ENCODE assay signal across 8 cellular contexts in genomic region chr12:121806556-121807308, GRCh38. TPM values are rescaled to one million over a fixed set of nuclear protein-coding genes. Genes with fewer than 3 reads are reported as not detected.
A peak's percentile ranks its signal among the peaks of the same experiment; 100 is the strongest.
DNase-seq lines count a peak whose midpoint lies in the region; ATAC-seq lines count a peak whose summit lies in the region.

No MANE protein-coding gene starts in this region.

- H3K27me3 Mint-ChIP-seq in activated CD8-positive, alpha-beta memory T cell treated with anti-CD3 and anti-CD28 coated beads, Interleukin-2, amount 10 ng/mL, durations not matched to agents 7 days and 5 days: no peaks in the 10 kb centered on the region
- H3K27me3 Mint-ChIP-seq in activated CD4-positive, alpha-beta memory T cell treated with anti-CD3 and anti-CD28 coated beads, Interleukin-2, amount 10 ng/mL, durations not matched to agents 7 days and 5 days: no peaks in the 10 kb centered on the region

- peaks cover 40% of the 10 kb centered on the region for H3K4me1 Mint-ChIP-seq in activated CD8-positive, alpha-beta memory T cell treated with anti-CD3 and anti-CD28 coated beads, Interleukin-2, amount 10 ng/mL, durations not matched to agents 7 days and 5 days
- peaks cover 45% of the 10 kb centered on the region for H3K4me1 Mint-ChIP-seq in activated CD4-positive, alpha-beta memory T cell treated with anti-CD3 and anti-CD28 coated beads, Interleukin-2, amount 10 ng/mL, durations not matched to agents 7 days and 5 days
- peaks cover 46% of the 10 kb centered on the region for H3K4me1 Mint-ChIP-seq in stimulated activated effector memory CD8-positive, alpha-beta T cell treated with anti-CD3 and anti-CD28 coated beads, Interleukin-12 subunit alpha, Interleukin-12 subunit beta, amount 100 ng/mL, for 72 hours

- H3K4me1 ChIP-seq in iPS-18a (ENCODE audit: control insufficient read depth, low read depth, low read length): peaks cover 17% of the 10 kb centered on the region

- peak overlapping the region; percentile 31 for H3K4me3 ChIP-seq in iPS-18a (ENCODE audit: low read length)

- H3K36me3 Mint-ChIP-seq in activated CD8-positive, alpha-beta memory T cell treated with anti-CD3 and anti-CD28 coated beads, Interleukin-2, amount 10 ng/mL, durations not matched to agents 7 days and 5 days: peaks cover 35% of the 10 kb centered on the region
- H3K36me3 Mint-ChIP-seq in activated CD4-positive, alpha-beta memory T cell treated with anti-CD3 and anti-CD28 coated beads, Interleukin-2, amount 10 ng/mL, durations not matched to agents 7 days and 5 days (ENCODE audit: low read depth): peaks cover 58% of the 10 kb centered on the region
- peaks cover 80% of the 10 kb centered on the region for H3K36me3 Mint-ChIP-seq in stimulated activated effector memory CD8-positive, alpha-beta T cell treated with anti-CD3 and anti-CD28 coated beads, Interleukin-12 subunit alpha, Interleukin-12 subunit beta, amount 100 ng/mL, for 72 hours

- H3K27ac Mint-ChIP-seq in activated CD8-positive, alpha-beta memory T cell treated with anti-CD3 and anti-CD28 coated beads, Interleukin-2, amount 10 ng/mL, durations not matched to agents 7 days and 5 days: peak overlapping the region; percentile 95
- H3K27ac Mint-ChIP-seq in activated CD4-positive, alpha-beta memory T cell treated with anti-CD3 and anti-CD28 coated beads, Interleukin-2, amount 10 ng/mL, durations not matched to agents 7 days and 5 days: peak overlapping the region; percentile 82
- H3K27ac Mint-ChIP-seq in stimulated activated effector memory CD8-positive, alpha-beta T cell treated with anti-CD3 and anti-CD28 coated beads, Interleukin-12 subunit alpha, Interleukin-12 subunit beta, amount 100 ng/mL, for 72 hours: peak overlapping the region; percentile 94

- no peak for ATAC-seq in activated CD8-positive, alpha-beta memory T cell treated with anti-CD3 and anti-CD28 coated beads, Interleukin-2, amount 10 ng/mL, durations not matched to agents 7 days and 5 days
- no peak for ATAC-seq in stimulated activated effector memory CD8-positive, alpha-beta T cell treated with anti-CD3 and anti-CD28 coated beads, Interleukin-12 subunit alpha, Interleukin-12 subunit beta, amount 100 ng/mL, for 72 hours
- ATAC-seq in GM18517 (IDR thresholded peaks at IDR 0.05; ENCODE audit: unreplicated experiment) (no peak), HG03159 (IDR thresholded peaks at IDR 0.05; ENCODE audit: unreplicated experiment) (no peak)

- peak overlapping the region; percentile 85 for H3K4me3 Mint-ChIP-seq in activated CD8-positive, alpha-beta memory T cell treated with anti-CD3 and anti-CD28 coated beads, Interleukin-2, amount 10 ng/mL, durations not matched to agents 7 days and 5 days
- H3K4me3 Mint-ChIP-seq in activated CD4-positive, alpha-beta memory T cell treated with anti-CD3 and anti-CD28 coated beads, Interleukin-2, amount 10 ng/mL, durations not matched to agents 7 days and 5 days: peak overlapping the region; percentile 95
- peak overlapping the region; percentile 97 for H3K4me3 Mint-ChIP-seq in stimulated activated effector memory CD8-positive, alpha-beta T cell treated with anti-CD3 and anti-CD28 coated beads, Interleukin-12 subunit alpha, Interleukin-12 subunit beta, amount 100 ng/mL, for 72 hours

- no peaks in the 10 kb centered on the region for H3K27me3 ChIP-seq in iPS-18a (ENCODE audit: control insufficient read depth, insufficient read depth, low read length)

- POLR2A ChIA-PET in activated CD4-positive, alpha-beta memory T cell treated with anti-CD3 and anti-CD28 coated beads, Interleukin-2, amount 10 ng/mL, durations not matched to agents 7 days and 5 days (lab: Charles Lee): interaction anchor here (0.8 to 27.1 kb wide), 4 partner anchors 8 to 89 kb away, joined by 3 to 1170 read pairs (median 4); partner anchors contain the start of genes PSMD9 and RHOF

- H3K9me3 ChIP-seq in iPS-18a (ENCODE audit: control insufficient read depth, low read depth, low read length): no peaks in the 10 kb centered on the region

- no peaks in the 10 kb centered on the region for H3K9me3 Mint-ChIP-seq in activated CD8-positive, alpha-beta memory T cell treated with anti-CD3 and anti-CD28 coated beads, Interleukin-2, amount 10 ng/mL, durations not matched to agents 7 days and 5 days (ENCODE audit: low read depth)
- H3K9me3 Mint-ChIP-seq in activated CD4-positive, alpha-beta memory T cell treated with anti-CD3 and anti-CD28 coated beads, Interleukin-2, amount 10 ng/mL, durations not matched to agents 7 days and 5 days: no peaks in the 10 kb centered on the region
- no peaks in the 10 kb centered on the region for H3K9me3 Mint-ChIP-seq in stimulated activated effector memory CD8-positive, alpha-beta T cell treated with anti-CD3 and anti-CD28 coated beads, Interleukin-12 subunit alpha, Interleukin-12 subunit beta, amount 100 ng/mL, for 72 hours

- no peak for DNase-seq in activated CD8-positive, alpha-beta memory T cell treated with anti-CD3 and anti-CD28 coated beads, Interleukin-2, amount 10 ng/mL, durations not matched to agents 7 days and 5 days
- no peak for DNase-seq in activated CD8-positive, alpha-beta memory T cell treated with anti-CD3 and anti-CD28 coated beads for 24 hours
- no peak for DNase-seq in activated CD4-positive, alpha-beta memory T cell treated with anti-CD3 and anti-CD28 coated beads, Interleukin-2, amount 10 ng/mL, durations not matched to agents 7 days and 5 days
- no peak for DNase-seq in stimulated activated effector memory CD8-positive, alpha-beta T cell treated with anti-CD3 and anti-CD28 coated beads, Interleukin-12 subunit alpha, Interleukin-12 subunit beta, amount 100 ng/mL, for 72 hours (ENCODE audit: low spot score in 2 of 2)
- DNase-seq in NCI-H2081 treated with DMSO at 0.1 percent for 48 hours (lab: John Stamatoyannopoulos, UW): no peak

- H3K9ac ChIP-seq in iPS-18a (ENCODE audit: low read length): no peak overlapping the region

- CTCF ChIA-PET in activated CD8-positive, alpha-beta memory T cell treated with anti-CD3 and anti-CD28 coated beads, Interleukin-2, amount 10 ng/mL, durations not matched to agents 7 days and 5 days (lab: Charles Lee): interaction anchor here (0.7 to 32.8 kb wide), 4 partner anchors 25 to 307 kb away, joined by 3 to 1678 read pairs (median 7); partner anchors contain the start of genes PSMD9, RHOF and SETD1B
- CTCF ChIA-PET in activated CD4-positive, alpha-beta memory T cell treated with anti-CD3 and anti-CD28 coated beads, Interleukin-2, amount 10 ng/mL, durations not matched to agents 7 days and 5 days (lab: Charles Lee): interaction anchor here (0.6 to 14.5 kb wide), 4 partner anchors 16 to 628 kb away, joined by 4 to 683 read pairs (median 6); partner anchors contain the start of genes PSMD9 and RHOF

- peaks cover 19% of the 10 kb centered on the region for H3K36me3 ChIP-seq in iPS-18a (ENCODE audit: control insufficient read depth, low read depth, low read length)

- no peak overlapping the region for H3K27ac ChIP-seq in iPS-18a (ENCODE audit: low read length)

RNA-seq across cellular contexts. Expression of gene SETD1B, which starts 2.9 kb away (rescaled TPM):
- total RNA-seq in activated CD8-positive, alpha-beta memory T cell treated with anti-CD3 and anti-CD28 coated beads, Interleukin-2, amount 10 ng/mL, durations not matched to agents 7 days and 5 days: 10 to 100 TPM; 33.7 to 35.9 TPM
- 10 to 100 TPM; 26.5 to 26.9 TPM for total RNA-seq in activated CD4-positive, alpha-beta memory T cell treated with anti-CD3 and anti-CD28 coated beads, Interleukin-2, amount 10 ng/mL, durations not matched to agents 7 days and 5 days

RNA-seq across cellular contexts. Expression of gene RHOF, which starts 13.2 kb away (rescaled TPM):
- total RNA-seq in activated CD8-positive, alpha-beta memory T cell treated with anti-CD3 and anti-CD28 coated beads, Interleukin-2, amount 10 ng/mL, durations not matched to agents 7 days and 5 days: 100 to 1,000 TPM; 114 to 137 TPM
- total RNA-seq in activated CD4-positive, alpha-beta memory T cell treated with anti-CD3 and anti-CD28 coated beads, Interleukin-2, amount 10 ng/mL, durations not matched to agents 7 days and 5 days: 100 to 1,000 TPM; 157 to 163 TPM

RNA-seq across cellular contexts. Expression of gene HPD, which starts 51.9 kb away (rescaled TPM):
- not detected for total RNA-seq in activated CD8-positive, alpha-beta memory T cell treated with anti-CD3 and anti-CD28 coated beads, Interleukin-2, amount 10 ng/mL, durations not matched to agents 7 days and 5 days
- total RNA-seq in activated CD4-positive, alpha-beta memory T cell treated with anti-CD3 and anti-CD28 coated beads, Interleukin-2, amount 10 ng/mL, durations not matched to agents 7 days and 5 days: not detected
